ENCODE assay signal across 8 cellular contexts in the genomic region with DNA sequence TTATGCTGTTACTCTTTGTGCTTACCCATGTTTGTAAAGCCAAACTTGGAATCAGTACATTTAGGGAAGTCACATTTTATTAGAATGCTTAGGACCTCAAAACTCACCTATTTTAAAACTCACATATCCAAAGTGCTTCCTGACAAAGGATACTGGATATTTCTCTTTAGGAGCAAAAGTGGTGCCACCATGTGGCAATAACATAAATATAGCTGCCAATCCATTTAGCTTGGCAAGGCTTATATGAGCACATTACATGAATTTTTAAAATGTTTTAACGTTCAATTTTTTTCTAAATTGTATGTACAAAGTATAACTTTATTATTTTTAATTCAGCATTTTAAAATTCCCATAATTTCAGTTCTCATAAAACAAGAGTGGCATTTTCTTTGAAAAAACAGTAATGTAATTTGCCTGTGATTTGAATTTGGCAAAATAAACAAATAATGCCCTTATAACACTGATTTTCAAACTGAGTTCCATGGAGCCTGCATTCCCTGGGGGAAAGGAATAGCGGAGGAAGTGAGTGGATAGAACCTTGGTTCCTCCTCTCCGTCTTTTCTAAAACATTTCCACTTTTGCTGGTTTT.
DNase-seq lines count a peak whose midpoint lies in the region; ATAC-seq and TF ChIP-seq lines count a peak whose summit lies in the region.

No MANE protein-coding gene starts in this region.

- ATAC-seq in HG03175 (IDR thresholded peaks at IDR 0.05; ENCODE audit: unreplicated experiment) = no peak
- ATAC-seq in GM21723 (IDR thresholded peaks at IDR 0.05; ENCODE audit: unreplicated experiment) = no peak

- POLR2A ChIA-PET in GM10248 (lab: Yijun Ruan, JAX) = no interaction called here

- CTCF ChIA-PET in GM10248 (lab: Yijun Ruan, JAX) = interaction anchor here (1.4 to 1.8 kb wide), 3 partner anchors 9 to 218 kb away, joined by 3 to 7 read pairs (median 5); no protein-coding TSS in a partner anchor

- TF ChIP-seq CTCF in GM10248 (IDR thresholded peaks at IDR 0.05; ENCODE audit: control extremely low read depth, extremely low read depth, low read depth, missing control alignments) = peak; percentile 36
- TF ChIP-seq CTCF in cardiac fibroblast (IDR thresholded peaks at IDR 0.05; ENCODE audit: low read depth, low read length) = peak; percentile 38

- H3K4me3 ChIP-seq in cardiac fibroblast (replicated peaks in 1 of 2; ENCODE audit: low read depth in 2 of 2, low read length in 2 of 2) = no peak overlapping the region

- DNase-seq in GM10248 (ENCODE audit: extremely low spot score) (no peak), NCI-H2107 (lab: John Stamatoyannopoulos, UW) (peak; percentile 31), cardiac fibroblast (ENCODE audit: low read depth in 2 of 2) (peak; percentile 74 to 79), myocyte (ENCODE audit: low read depth) (peak; percentile 72), islet precursor cell (no peak), Kasumi-1 (lab: John Stamatoyannopoulos, UW) (no peak)

Comparison
In these comparisons a context has a peak if more than half of its experiments do, and no peak if none do; other contexts are left out.
1. DNase-seq: peak in NCI-H2107 (single experiment), cardiac fibroblast (2 of 2) and myocyte (single experiment); none in GM10248 (single experiment), islet precursor cell (single experiment) and Kasumi-1 (0 of 2).